ENCODE assay signal across 13 cellular contexts in the genomic region with DNA sequence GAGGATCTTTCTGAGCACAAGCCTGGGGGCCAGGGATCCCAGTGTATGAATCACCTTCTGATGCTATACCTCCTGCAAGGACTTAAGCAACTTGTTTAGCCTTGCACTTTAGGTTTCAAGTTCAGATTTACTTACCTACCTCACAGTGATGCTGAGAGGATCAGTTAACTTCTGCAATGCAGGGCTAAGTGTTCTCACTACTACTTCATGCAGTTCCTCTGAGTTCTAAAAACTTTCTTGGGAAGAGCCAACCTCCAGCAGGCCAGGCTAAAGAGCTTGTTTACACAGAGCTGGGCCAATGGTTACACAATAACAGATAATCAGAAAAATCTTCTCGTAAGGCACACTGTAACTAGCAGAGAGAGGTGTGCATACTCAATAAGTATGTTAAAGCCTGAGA. TPM values are rescaled to one million over a fixed set of nuclear protein-coding genes. Genes with fewer than 3 reads are reported as not detected.
DNase-seq lines count a peak whose midpoint lies in the region; FAIRE-seq and TF ChIP-seq lines count a peak whose summit lies in the region.
"Had no signal": no experiment of that assay in that cellular context is flagged by ENCODE, and none has a peak within 500 bp of the region (broad histone marks: within the 10 kb centered on the region; RNA-seq: fewer than 3 reads in every experiment).

No MANE protein-coding gene starts in this region.

- H3K4me1 ChIP-seq in keratinocyte (ENCODE audit: control insufficient read depth, extremely low read depth, insufficient read depth, low read length) (peaks cover 2% of the 10 kb centered on the region), smooth muscle cell (ENCODE audit: low read depth) (no peaks in the 10 kb centered on the region)

- H3K4me3 ChIP-seq in keratinocyte (ENCODE audit: control insufficient read depth in 2 of 3, extremely low read depth in 1 of 3, insufficient read depth in 2 of 3, low read depth in 1 of 3, low read length in 3 of 3) (no peak overlapping the region), smooth muscle cell (no peak overlapping the region)

- DNase-seq in HFFc6, result no peak
- DNase-seq in keratinocyte (ENCODE audit: low read depth, low spot score), result no peak
- DNase-seq in smooth muscle cell (lab: John Stamatoyannopoulos, UW; ENCODE audit: unreplicated experiment), result no peak
- DNase-seq in NCI-H1048 (lab: John Stamatoyannopoulos, UW), result no peak
- DNase-seq in stimulated activated CD4-positive, alpha-beta T cell treated with anti-CD3 and anti-CD28 coated beads, Interleukin-4, amount 100 ng/mL, for 24 hours, result no peak
- DNase-seq in frontal cortex (ENCODE audit: low spot score in 2 of 2), result no peak
- no peak for DNase-seq in NCI-H510A (lab: John Stamatoyannopoulos, UW)
- DNase-seq: activated CD4-positive, alpha-beta T cell treated with anti-CD3 and anti-CD28 coated beads, Interleukin-2, amount 50 U/mL, for 4 hours; BE2C; DMS79; midbrain; occipital lobe had no signal

- H3K9ac ChIP-seq in keratinocyte (ENCODE audit: control insufficient read depth, extremely low read depth, insufficient read depth, low read length) (no peak overlapping the region), smooth muscle cell (ENCODE audit: low read depth) (no peak overlapping the region)

- no peaks in the 10 kb centered on the region for H4K20me1 ChIP-seq in keratinocyte (ENCODE audit: control insufficient read depth, extremely low read depth, insufficient read depth, low read length)
- H4K20me1 ChIP-seq in smooth muscle cell (ENCODE audit: low read depth), result peaks cover 56% of the 10 kb centered on the region

- H3K27me3 ChIP-seq in keratinocyte (ENCODE audit: control insufficient read depth, extremely low read depth, insufficient read depth, low read length) (no peaks in the 10 kb centered on the region), smooth muscle cell (ENCODE audit: low read depth) (no peaks in the 10 kb centered on the region)
- H3K27me3 ChIP-seq: BE2C had no signal

- H3K4me3 Mint-ChIP-seq in HFFc6, result no peak overlapping the region

- H3K79me2 ChIP-seq in keratinocyte (ENCODE audit: control insufficient read depth, insufficient read depth, low read length) (no peaks in the 10 kb centered on the region), smooth muscle cell (ENCODE audit: low read depth) (peaks cover 16% of the 10 kb centered on the region)

- H3K36me3 Mint-ChIP-seq in HFFc6 (ENCODE audit: low read depth), result peaks cover 40% of the 10 kb centered on the region

- no peak overlapping the region for H3K4me2 ChIP-seq in keratinocyte (ENCODE audit: control insufficient read depth, extremely low read depth, insufficient read depth, low read depth, low read length)
- H3K4me2 ChIP-seq in smooth muscle cell, result no peak overlapping the region

- no peaks in the 10 kb centered on the region for H3K9me3 Mint-ChIP-seq in HFFc6

- no peaks in the 10 kb centered on the region for H3K9me1 ChIP-seq in keratinocyte (ENCODE audit: control insufficient read depth, extremely low read depth, insufficient read depth, low read length)

- H3K27ac Mint-ChIP-seq in HFFc6, result peak overlapping the region; percentile 15; the same call in 1 of the 2 replicates

- no peaks in the 10 kb centered on the region for H3F3A ChIP-seq in smooth muscle cell (ENCODE audit: low read depth)

- dilution Hi-C loops in keratinocyte (cut with MboI; ENCODE audit: extremely low pct_ligation_motif_present, low sequenced_read_pairs), result no loop called here

- peaks cover 19 to 35% of the 10 kb centered on the region in 2 experiments for H3K36me3 ChIP-seq in keratinocyte (ENCODE audit: control insufficient read depth in 2 of 2, extremely low read depth in 1 of 2, insufficient read depth in 2 of 2, low read length in 2 of 2)
- H3K36me3 ChIP-seq in smooth muscle cell (ENCODE audit: low read depth), result peaks cover 34% of the 10 kb centered on the region

- H3K9me3 ChIP-seq in keratinocyte (ENCODE audit: control insufficient read depth, low read depth, low read length) (no peaks in the 10 kb centered on the region), smooth muscle cell (replicated peaks; ENCODE audit: low read depth) (no peaks in the 10 kb centered on the region)
- H3K9me3 ChIP-seq: BE2C had no signal

- H3K27me3 Mint-ChIP-seq in HFFc6 (ENCODE audit: insufficient read depth), result peaks cover 2% of the 10 kb centered on the region

- WGBS in smooth muscle cell (ENCODE audit: low lambda C conversion rate), result 54% methylated on average over 1 of the region's 1 CpG

- peaks cover 55% of the 10 kb centered on the region for H3K4me1 Mint-ChIP-seq in HFFc6 (ENCODE audit: low read depth)

- no peak overlapping the region for H2AFZ ChIP-seq in keratinocyte (ENCODE audit: control insufficient read depth, low read length)
- no peak overlapping the region for H2AFZ ChIP-seq in smooth muscle cell (ENCODE audit: low read depth)

- TF ChIP-seq CTCF in HFFc6 (IDR thresholded peaks at IDR 0.05), result no peak
- no peak for TF ChIP-seq CTCF in keratinocyte (optimal IDR thresholded peaks at IDR 0.05 in 1 of 3, IDR thresholded peaks at IDR 0.05 in 1 of 3, conservative IDR thresholded peaks at IDR 0.05 in 1 of 3; ENCODE audit: extremely low read depth in 1 of 3, insufficient read depth in 2 of 3, low read length in 3 of 3)
- no peak for TF ChIP-seq CTCF in smooth muscle cell (IDR thresholded peaks at IDR 0.05; ENCODE audit: borderline replicate concordance, insufficient read depth, poor library complexity, severe bottlenecking)

- FAIRE-seq in keratinocyte (lab: Jason Lieb, UNC) (peak; percentile 13), frontal cortex (lab: Jason Lieb, UNC) (no peak)

- H3K27ac ChIP-seq in cingulate gyrus (ENCODE audit: low read depth, low read length) (peak overlapping the region; percentile 93), keratinocyte (ENCODE audit: control insufficient read depth, insufficient read depth, low read length) (no peak overlapping the region), smooth muscle cell (ENCODE audit: low read depth) (peak overlapping the region; percentile 17)

RNA-seq across cellular contexts. Expression of a gene that starts 13.0 kb away (rescaled TPM):
- 10 to 100 TPM; 41.7 to 56.5 (median 51.8) TPM for total RNA-seq in HFFc6 (2021; fragmentation: NEBNext Ultra II Directional; extraction: Animal tissue kit (Norgen Biotek cat#: 25700))
- polyA plus RNA-seq in keratinocyte, result 13.7 to 25.3 TPM (median 22.8 TPM) in 3 replicates
- 6.9 TPM for polyA plus RNA-seq in keratinocyte (2011; ENCODE audit: low read depth)
- polyA plus RNA-seq in keratinocyte (2011; cell fraction: cytosol; rRNA removed), result 14.0 and 21.3 TPM in 2 replicates
- polyA plus RNA-seq in keratinocyte (2011; cell fraction: nucleus; rRNA removed), result 19.0 and 24.6 TPM in 2 replicates
- 10.7 and 25.3 TPM in 2 replicates for polyA plus RNA-seq in keratinocyte (2012; ENCODE audit: low replicate concordance)
- 27.9 to 46.1 TPM (median 35.7 TPM) in 3 replicates for polyA minus RNA-seq in keratinocyte
- 18.4 TPM for polyA minus RNA-seq in keratinocyte (2011; cell fraction: cytosol; rRNA and poly(A)+ RNA removed)
- polyA minus RNA-seq in keratinocyte (2011; cell fraction: nucleus; rRNA and poly(A)+ RNA removed), result 14.5 and 22.1 TPM in 2 replicates
- 52.1 and 61.8 TPM in 2 replicates for total RNA-seq in smooth muscle cell
- polyA plus RNA-seq in smooth muscle cell, result 24.9 and 25.3 TPM in 2 replicates
- total RNA-seq in frontal cortex, result 59.5 TPM

RNA-seq across cellular contexts. Expression of a gene that starts 19.8 kb away (rescaled TPM):
- 10 to 100 TPM; 34.0 to 41.0 (median 34.9) TPM for total RNA-seq in HFFc6 (2021; fragmentation: NEBNext Ultra II Directional; extraction: Animal tissue kit (Norgen Biotek cat#: 25700))
- polyA plus RNA-seq in keratinocyte (12.9 to 18.7 TPM (median 14.4 TPM) in 3 replicates), smooth muscle cell (10.4 and 11.7 TPM in 2 replicates)
- polyA plus RNA-seq in keratinocyte (2011; ENCODE audit: low read depth), result 3.6 TPM
- polyA plus RNA-seq in keratinocyte (2011; cell fraction: cytosol; rRNA removed), result 11.2 and 13.6 TPM in 2 replicates
- 31.3 and 40.1 TPM in 2 replicates for polyA plus RNA-seq in keratinocyte (2011; cell fraction: nucleus; rRNA removed)
- polyA plus RNA-seq in keratinocyte (2012; ENCODE audit: low replicate concordance), result 6.4 and 19.7 TPM in 2 replicates
- polyA minus RNA-seq in keratinocyte, result 13.5 to 25.5 TPM (median 14.4 TPM) in 3 replicates
- polyA minus RNA-seq in keratinocyte (2011; cell fraction: cytosol; rRNA and poly(A)+ RNA removed), result 18.4 TPM
- 13.1 and 14.2 TPM in 2 replicates for polyA minus RNA-seq in keratinocyte (2011; cell fraction: nucleus; rRNA and poly(A)+ RNA removed)
- total RNA-seq in smooth muscle cell (7.0 and 11.1 TPM in 2 replicates), frontal cortex (6.5 TPM)

RNA-seq across cellular contexts. Expression of a gene that starts 32.0 kb away (rescaled TPM):
- 100 to 1,000 TPM; 216 to 296 (median 271) TPM for total RNA-seq in HFFc6 (2021; fragmentation: NEBNext Ultra II Directional; extraction: Animal tissue kit (Norgen Biotek cat#: 25700))
- polyA plus RNA-seq in keratinocyte, result 149 to 272 TPM (median 167 TPM) in 3 replicates
- 213 TPM for polyA plus RNA-seq in keratinocyte (2011; ENCODE audit: low read depth)
- 111 and 149 TPM in 2 replicates for polyA plus RNA-seq in keratinocyte (2011; cell fraction: cytosol; rRNA removed)
- polyA plus RNA-seq in keratinocyte (2011; cell fraction: nucleus; rRNA removed), result 170 and 203 TPM in 2 replicates
- polyA plus RNA-seq in keratinocyte (2012; ENCODE audit: low replicate concordance), result 59.2 and 242 TPM in 2 replicates
- polyA minus RNA-seq in keratinocyte, result 172 to 282 TPM (median 183 TPM) in 3 replicates
- 254 TPM for polyA minus RNA-seq in keratinocyte (2011; cell fraction: cytosol; rRNA and poly(A)+ RNA removed)
- 194 and 199 TPM in 2 replicates for polyA minus RNA-seq in keratinocyte (2011; cell fraction: nucleus; rRNA and poly(A)+ RNA removed)
- total RNA-seq in smooth muscle cell, result 194 and 200 TPM in 2 replicates
- polyA plus RNA-seq in smooth muscle cell, result 57.9 and 61.3 TPM in 2 replicates
- 373 TPM for total RNA-seq in frontal cortex
